Comparison of ENCODE assay signal across 17 cellular contexts in genomic region chr14:49545716-49546115, GRCh38. TPM values are rescaled to one million over a fixed set of nuclear protein-coding genes. Genes with fewer than 3 reads are reported as not detected.
A peak's percentile ranks its signal among the peaks of the same experiment; 100 is the strongest.
DNase-seq lines count a peak whose midpoint lies in the region; ATAC-seq and TF ChIP-seq lines count a peak whose summit lies in the region.
"Had no signal": no experiment of that assay in that cellular context is flagged by ENCODE, and none has a peak within 500 bp of the region (broad histone marks: within the 10 kb centered on the region; RNA-seq: fewer than 3 reads in every experiment).

No MANE protein-coding gene starts in this region.

- no peak for TF ChIP-seq POLR2A in esophagus muscularis mucosa (IDR thresholded peaks at IDR 0.05; ENCODE audit: low read depth)

- H2AFZ ChIP-seq in neural progenitor cell (replicated peaks): no peak overlapping the region

- H3K36me3 Mint-ChIP-seq in activated naive CD8-positive, alpha-beta T cell treated with anti-CD3 and anti-CD28 coated beads, Interleukin-2, amount 10 ng/mL, durations not matched to agents 7 days and 5 days: no peaks in the 10 kb centered on the region
- H3K36me3 Mint-ChIP-seq in activated naive CD8-positive, alpha-beta T cell treated with anti-CD3 and anti-CD28 coated beads, Interleukin-2, amount 50 U/mL, for 24 hours (ENCODE audit: low read depth): no peaks in the 10 kb centered on the region
- H3K36me3 Mint-ChIP-seq in neural progenitor cell: peaks cover 5% of the 10 kb centered on the region

- no peak for TF ChIP-seq CTCF in esophagus muscularis mucosa (IDR thresholded peaks at IDR 0.05)
- no peak for TF ChIP-seq CTCF in neural progenitor cell (IDR thresholded peaks at IDR 0.05)

- POLR2A ChIA-PET in activated naive CD8-positive, alpha-beta T cell treated with anti-CD3 and anti-CD28 coated beads, Interleukin-2, amount 10 ng/mL, durations not matched to agents 7 days and 5 days (lab: Charles Lee): no interaction called here

- H3K9me3 Mint-ChIP-seq in activated naive CD8-positive, alpha-beta T cell treated with anti-CD3 and anti-CD28 coated beads, Interleukin-2, amount 10 ng/mL, durations not matched to agents 7 days and 5 days: peaks cover 2% of the 10 kb centered on the region
- H3K9me3 Mint-ChIP-seq in activated naive CD8-positive, alpha-beta T cell treated with anti-CD3 and anti-CD28 coated beads, Interleukin-2, amount 50 U/mL, for 24 hours: no peaks in the 10 kb centered on the region
- peaks cover 16% of the 10 kb centered on the region for H3K9me3 Mint-ChIP-seq in neural progenitor cell
- H3K9me3 Mint-ChIP-seq: CD4-positive, alpha-beta T cell had no signal

- H3K4me3 ChIP-seq in esophagus muscularis mucosa (no peak overlapping the region), neural progenitor cell (no peak overlapping the region)
- H3K4me3 ChIP-seq: A549 had no signal

- no peak overlapping the region for H3K9ac ChIP-seq in neural progenitor cell

- peaks cover 1% of the 10 kb centered on the region for H3K4me1 Mint-ChIP-seq in activated naive CD8-positive, alpha-beta T cell treated with anti-CD3 and anti-CD28 coated beads, Interleukin-2, amount 10 ng/mL, durations not matched to agents 7 days and 5 days
- H3K4me1 Mint-ChIP-seq in activated naive CD8-positive, alpha-beta T cell treated with anti-CD3 and anti-CD28 coated beads, Interleukin-2, amount 50 U/mL, for 24 hours: no peaks in the 10 kb centered on the region
- peaks cover 19% of the 10 kb centered on the region for H3K4me1 Mint-ChIP-seq in neural progenitor cell

- H3K36me3 ChIP-seq in esophagus muscularis mucosa (no peaks in the 10 kb centered on the region), neural progenitor cell (no peaks in the 10 kb centered on the region)

- no peak overlapping the region for H3K27ac ChIP-seq in esophagus muscularis mucosa (replicated peaks in 1 of 4)
- H3K27ac ChIP-seq in neural progenitor cell: no peak overlapping the region
- H3K27ac ChIP-seq: 22Rv1, A549, C4-2B had no signal

- H3K27me3 ChIP-seq in esophagus muscularis mucosa: no peaks in the 10 kb centered on the region
- no peaks in the 10 kb centered on the region for H3K27me3 ChIP-seq in neural progenitor cell

- intact Hi-C loops in esophagus muscularis mucosa (cut with DNase I): no loop called here
- intact Hi-C loops in head of caudate nucleus (cut with DNase I): no loop called here

- H3K4me2 ChIP-seq in neural progenitor cell: no peak overlapping the region
- H3K4me2 ChIP-seq: A549 had no signal

- H3K9me3 ChIP-seq in esophagus muscularis mucosa: no peaks in the 10 kb centered on the region
- peaks cover 5% of the 10 kb centered on the region for H3K9me3 ChIP-seq in neural progenitor cell (ENCODE audit: low read depth)

- no peak overlapping the region for H3K4me3 Mint-ChIP-seq in activated naive CD8-positive, alpha-beta T cell treated with anti-CD3 and anti-CD28 coated beads, Interleukin-2, amount 10 ng/mL, durations not matched to agents 7 days and 5 days
- no peak overlapping the region for H3K4me3 Mint-ChIP-seq in activated naive CD8-positive, alpha-beta T cell treated with anti-CD3 and anti-CD28 coated beads, Interleukin-2, amount 50 U/mL, for 24 hours
- H3K4me3 Mint-ChIP-seq in neural progenitor cell: no peak overlapping the region
- H3K4me3 Mint-ChIP-seq: CD4-positive, alpha-beta T cell; H9 had no signal

- H4K20me1 ChIP-seq in neural progenitor cell (ENCODE audit: low read depth): no peaks in the 10 kb centered on the region

- 89% methylated on average over 3 of the region's 3 CpGs for WGBS in esophagus muscularis mucosa

- no peak for ATAC-seq in activated naive CD8-positive, alpha-beta T cell treated with anti-CD3 and anti-CD28 coated beads, Interleukin-2, amount 10 ng/mL, durations not matched to agents 7 days and 5 days (ENCODE audit: low read depth)
- no peak for ATAC-seq in activated naive CD8-positive, alpha-beta T cell treated with anti-CD3 and anti-CD28 coated beads, Interleukin-2, amount 50 U/mL, for 24 hours
- no peak for ATAC-seq in GM18498 (IDR thresholded peaks at IDR 0.05; ENCODE audit: unreplicated experiment)
- ATAC-seq: A549 had no signal

- H3K79me2 ChIP-seq in neural progenitor cell (ENCODE audit: low read depth): no peaks in the 10 kb centered on the region

- TF ChIP-seq EP300 in esophagus muscularis mucosa (IDR thresholded peaks at IDR 0.05): no peak

- no peaks in the 10 kb centered on the region for H3K4me1 ChIP-seq in esophagus muscularis mucosa
- H3K4me1 ChIP-seq in neural progenitor cell: peaks cover 24% of the 10 kb centered on the region

- peak overlapping the region; percentile 39 for H3K27ac Mint-ChIP-seq in activated naive CD8-positive, alpha-beta T cell treated with anti-CD3 and anti-CD28 coated beads, Interleukin-2, amount 10 ng/mL, durations not matched to agents 7 days and 5 days
- H3K27ac Mint-ChIP-seq in activated naive CD8-positive, alpha-beta T cell treated with anti-CD3 and anti-CD28 coated beads, Interleukin-2, amount 50 U/mL, for 24 hours: no peak overlapping the region
- H3K27ac Mint-ChIP-seq in neural progenitor cell: no peak overlapping the region
- H3K27ac Mint-ChIP-seq: CD4-positive, alpha-beta T cell had no signal

- peaks cover 5% of the 10 kb centered on the region for H3K27me3 Mint-ChIP-seq in activated naive CD8-positive, alpha-beta T cell treated with anti-CD3 and anti-CD28 coated beads, Interleukin-2, amount 10 ng/mL, durations not matched to agents 7 days and 5 days
- H3K27me3 Mint-ChIP-seq in activated naive CD8-positive, alpha-beta T cell treated with anti-CD3 and anti-CD28 coated beads, Interleukin-2, amount 50 U/mL, for 24 hours: peaks cover 1% of the 10 kb centered on the region
- H3K27me3 Mint-ChIP-seq in neural progenitor cell (ENCODE audit: insufficient read depth, low read depth): no peaks in the 10 kb centered on the region
- H3K27me3 Mint-ChIP-seq: CD4-positive, alpha-beta T cell had no signal

- H3F3A ChIP-seq in neural progenitor cell (ENCODE audit: low read depth): peaks cover 7% of the 10 kb centered on the region

- DNase-seq in activated naive CD8-positive, alpha-beta T cell treated with anti-CD3 and anti-CD28 coated beads, Interleukin-2, amount 10 ng/mL, durations not matched to agents 7 days and 5 days: no peak
- DNase-seq in activated naive CD8-positive, alpha-beta T cell treated with anti-CD3 and anti-CD28 coated beads, Interleukin-2, amount 50 U/mL, for 24 hours: no peak
- DNase-seq in esophagus muscularis mucosa (ENCODE audit: extremely low spot score) (peak; percentile 72), neural progenitor cell (ENCODE audit: low spot score) (peak; percentile 34), GOT3 (lab: John Stamatoyannopoulos, UW) (no peak), head of caudate nucleus (no peak)
- DNase-seq: AML-193; Caco-2; CD4-positive, alpha-beta T cell; DMS153; DMS79; GF-D8; H9 had no signal

RNA-seq across cellular contexts. Expression of gene RPS29, which starts 40.5 kb away (rescaled TPM):
- total RNA-seq in activated naive CD8-positive, alpha-beta T cell treated with anti-CD3 and anti-CD28 coated beads, Interleukin-2, amount 10 ng/mL, durations not matched to agents 7 days and 5 days: 1,000 to 10,000 TPM; 1,762 to 1,786 TPM
- total RNA-seq in esophagus muscularis mucosa (1,000 to 10,000 TPM in 3 of 4 donors, 100 to 1,000 TPM in 1; 795 to 7,884 (median 5,092) TPM), neural progenitor cell (ENCODE audit: low replicate concordance) (5,636 and 6,941 TPM in 2 replicates)

RNA-seq across cellular contexts. Expression of gene LRR1, which starts 53.0 kb away (rescaled TPM):
- 10 to 100 TPM; 43.7 to 44.3 TPM for total RNA-seq in activated naive CD8-positive, alpha-beta T cell treated with anti-CD3 and anti-CD28 coated beads, Interleukin-2, amount 10 ng/mL, durations not matched to agents 7 days and 5 days
- 10 to 100 TPM in 2 of 4 donors, 1 to 10 TPM in 2; 8.6 to 17.8 (median 10.3) TPM for total RNA-seq in esophagus muscularis mucosa
- 25.1 and 35.2 TPM in 2 replicates for total RNA-seq in neural progenitor cell (ENCODE audit: low replicate concordance)

Comparison
In these comparisons a context has a peak if more than half of its experiments do, and no peak if none do; other contexts are left out.
1. DNase-seq: peak in esophagus muscularis mucosa (single experiment) and neural progenitor cell (single experiment); none in activated naive CD8-positive, alpha-beta T cell treated with anti-CD3 and anti-CD28 coated beads, Interleukin-2, amount 10 ng/mL, durations not matched to agents 7 days and 5 days (single experiment), activated naive CD8-positive, alpha-beta T cell treated with anti-CD3 and anti-CD28 coated beads, Interleukin-2, amount 50 U/mL, for 24 hours (single experiment), GOT3 (single experiment) and head of caudate nucleus (0 of 42).